ENCODE assay signal across 9 cellular contexts in genomic region chr5:76521240-76521758, GRCh38.
DNase-seq lines count a peak whose midpoint lies in the region; ATAC-seq, FAIRE-seq and TF ChIP-seq lines count a peak whose summit lies in the region.
"Had no signal": no experiment of that assay in that cellular context is flagged by ENCODE, and none has a peak within 500 bp of the region (broad histone marks: within the 10 kb centered on the region; RNA-seq: fewer than 3 reads in every experiment).

No MANE protein-coding gene starts in this region.

- peaks cover 39% of the 10 kb centered on the region for H3K4me1 ChIP-seq in HepG2 (ENCODE audit: insufficient read depth, low read length)
- H3K4me1 ChIP-seq in body of pancreas: peaks cover 17% of the 10 kb centered on the region
- H3K4me1 ChIP-seq: gastrocnemius medialis had no signal

- ATAC-seq in HG02588 (IDR thresholded peaks at IDR 0.05; ENCODE audit: unreplicated experiment) (peak; percentile 83), HepG2 (no peak), GM21737 (IDR thresholded peaks at IDR 0.05; ENCODE audit: unreplicated experiment) (no peak), body of pancreas (no peak)
- ATAC-seq in naive thymus-derived CD8-positive, alpha-beta T cell: no peak

- H3K36me3 Mint-ChIP-seq in T-helper 2 cell treated with Interferon-gamma antibody and Interleukin-4, amounts not matched to agents 5 μg/mL and 100 μg/mL, for 36 hours (ENCODE audit: low read depth): peaks cover 12% of the 10 kb centered on the region
- no peaks in the 10 kb centered on the region for H3K36me3 Mint-ChIP-seq in glutamatergic neuron (ENCODE audit: unreplicated experiment)
- H3K36me3 Mint-ChIP-seq in naive thymus-derived CD8-positive, alpha-beta T cell: peaks cover 14 to 20% (median 15%) of the 10 kb centered on the region in 3 donors

- CTCF ChIA-PET in HepG2 (lab: Yijun Ruan, JAX; ENCODE audit: low intra/inter-chr PET ratio, low total read pairs): no interaction called here

- no TSS peak for BruUV-seq in HepG2 (replicated peaks; lab: Mats Ljungman, UMichigan)

- no peak overlapping the region for H3K9ac ChIP-seq in HepG2 (ENCODE audit: insufficient read depth, low read depth, low read length)

- in situ Hi-C loops in GM13977 (cut with MboI; ENCODE audit: low pct_unique_long_range_greater_than_20kb, low sequenced_read_pairs, unreplicated experiment): no loop called here
- in situ Hi-C loops in HepG2 (cut with HindIII; ENCODE audit: extremely low pct_ligation_motif_present, low pct_unique_long_range_greater_than_20kb): no loop called here

- no peak for FAIRE-seq in HepG2 (lab: Jason Lieb, UNC)

- H2AFZ ChIP-seq in HepG2 (ENCODE audit: low read length): no peak overlapping the region

- DNase-seq in GM13977 (ENCODE audit: low spot score) (peak; percentile 61), HepG2 (ENCODE audit: low spot score) (no peak), glutamatergic neuron (no peak), body of pancreas (no peak)
- DNase-seq in T-helper 2 cell treated with Interferon-gamma antibody and Interleukin-4, amounts not matched to agents 5 μg/mL and 100 μg/mL, for 36 hours (ENCODE audit: low spot score): peak; percentile 16
- DNase-seq in naive thymus-derived CD8-positive, alpha-beta T cell: no peak
- DNase-seq: gastrocnemius medialis had no signal

- H3K27ac Mint-ChIP-seq in T-helper 2 cell treated with Interferon-gamma antibody and Interleukin-4, amounts not matched to agents 5 μg/mL and 100 μg/mL, for 36 hours: peak overlapping the region; percentile 75
- no peak overlapping the region for H3K27ac Mint-ChIP-seq in glutamatergic neuron (ENCODE audit: unreplicated experiment)
- peak overlapping the region in 4 of 10 donors; percentile 7 to 84 (median 56) for H3K27ac Mint-ChIP-seq in naive thymus-derived CD8-positive, alpha-beta T cell

- H3K9me3 Mint-ChIP-seq in T-helper 2 cell treated with Interferon-gamma antibody and Interleukin-4, amounts not matched to agents 5 μg/mL and 100 μg/mL, for 36 hours: peaks cover 3% of the 10 kb centered on the region
- peaks cover 7% of the 10 kb centered on the region for H3K9me3 Mint-ChIP-seq in glutamatergic neuron (ENCODE audit: unreplicated experiment)
- H3K9me3 Mint-ChIP-seq in naive thymus-derived CD8-positive, alpha-beta T cell: peaks cover 0 to 4% (median 0%) of the 10 kb centered on the region in 9 donors

- H3K79me2 ChIP-seq in HepG2 (ENCODE audit: insufficient read depth, low read length): peaks cover 44% of the 10 kb centered on the region

- peak overlapping the region; percentile 71 for H3K4me2 ChIP-seq in HepG2 (ENCODE audit: low read depth, low read length)

- peak overlapping the region; percentile 70 for H3K4me3 Mint-ChIP-seq in T-helper 2 cell treated with Interferon-gamma antibody and Interleukin-4, amounts not matched to agents 5 μg/mL and 100 μg/mL, for 36 hours
- no peak overlapping the region for H3K4me3 Mint-ChIP-seq in glutamatergic neuron (ENCODE audit: unreplicated experiment)
- peak overlapping the region in 1 of 10 donors; percentile 15 for H3K4me3 Mint-ChIP-seq in naive thymus-derived CD8-positive, alpha-beta T cell

- H4K20me1 ChIP-seq in HepG2 (ENCODE audit: insufficient read depth, low read length): no peaks in the 10 kb centered on the region

- no peak for TF ChIP-seq RAD21 in HepG2 (CRISPR knock-in tag; IDR thresholded peaks at IDR 0.05)

- H3K4me3 ChIP-seq in HepG2 (replicated peaks in 1 of 3; ENCODE audit: insufficient read depth in 1 of 3, low read depth in 2 of 3, low read length in 3 of 3) (0 out of 6 replicates have a peak overlapping the region, but pooled peaks of 1 of the 3 experiments have one; percentile 1), body of pancreas (no peak overlapping the region)
- H3K4me3 ChIP-seq: gastrocnemius medialis had no signal

- TF ChIP-seq POLR2A in HepG2 (IDR thresholded peaks at IDR 0.05; ENCODE audit: insufficient read depth in 1 of 2, low read depth in 2 of 2, low read length in 2 of 2) (no peak), body of pancreas (IDR thresholded peaks at IDR 0.05) (no peak)

- no peaks in the 10 kb centered on the region for H3K27me3 ChIP-seq in HepG2 (ENCODE audit: control insufficient read depth in 1 of 2, insufficient read depth in 2 of 2, low read length in 2 of 2)
- no peaks in the 10 kb centered on the region for H3K27me3 ChIP-seq in body of pancreas
- H3K27me3 ChIP-seq: gastrocnemius medialis had no signal

- H3K9me3 ChIP-seq in HepG2 (ENCODE audit: low read length): no peaks in the 10 kb centered on the region
- H3K9me3 ChIP-seq in body of pancreas: no peaks in the 10 kb centered on the region
- H3K9me3 ChIP-seq: gastrocnemius medialis had no signal

- TF ChIP-seq CTCF in GM13977 (IDR thresholded peaks at IDR 0.05; ENCODE audit: extremely low read depth, insufficient read depth, missing control alignments) (no peak), HepG2 (CRISPR knock-in tag; IDR thresholded peaks at IDR 0.05) (no peak), glutamatergic neuron (IDR thresholded peaks at IDR 0.05; ENCODE audit: partially characterized antibody, unreplicated experiment) (no peak), body of pancreas (IDR thresholded peaks at IDR 0.05) (no peak)

- TF ChIP-seq EP300 in HepG2 (IDR thresholded peaks at IDR 0.05; ENCODE audit: low read depth in 2 of 2, low read length in 2 of 2) (no peak), HepG2 (CRISPR knock-in tag; IDR thresholded peaks at IDR 0.05; ENCODE audit: borderline replicate concordance) (no peak)

- H3K36me3 ChIP-seq in HepG2 (replicated peaks in 1 of 2; ENCODE audit: control insufficient read depth in 1 of 2, insufficient read depth in 2 of 2, low read length in 2 of 2): no peaks in the 10 kb centered on the region
- H3K36me3 ChIP-seq in body of pancreas (replicated peaks in 1 of 2; ENCODE audit: insufficient read depth in 1 of 2, low read depth in 2 of 2): no peaks in the 10 kb centered on the region
- H3K36me3 ChIP-seq: gastrocnemius medialis had no signal

- H3K4me1 Mint-ChIP-seq in T-helper 2 cell treated with Interferon-gamma antibody and Interleukin-4, amounts not matched to agents 5 μg/mL and 100 μg/mL, for 36 hours (ENCODE audit: low read depth): peaks cover 32% of the 10 kb centered on the region
- peaks cover 9% of the 10 kb centered on the region for H3K4me1 Mint-ChIP-seq in glutamatergic neuron (ENCODE audit: low read depth, unreplicated experiment)
- peaks cover 15 to 66% (median 55%) of the 10 kb centered on the region in 4 donors for H3K4me1 Mint-ChIP-seq in naive thymus-derived CD8-positive, alpha-beta T cell

- POLR2A ChIA-PET in HepG2 (lab: Yijun Ruan, JAX): no interaction called here
- POLR2A ChIA-PET in naive thymus-derived CD8-positive, alpha-beta T cell (lab: Charles Lee): no interaction called here

- H3K27ac ChIP-seq in HepG2 (ENCODE audit: extremely low read length, insufficient read depth, low read length) (peak overlapping the region; percentile 59), body of pancreas (no peak overlapping the region)
- H3K27ac ChIP-seq: gastrocnemius medialis had no signal

- intact Hi-C loops in HepG2 (cut with micrococcal nuclease; ENCODE audit: unreplicated experiment) (loop anchor here (5.0 kb wide), 1 partner anchor 49 kb away; no protein-coding TSS in a partner anchor), body of pancreas (cut with DNase I) (no loop called here)

- no peaks in the 10 kb centered on the region for H3K27me3 Mint-ChIP-seq in T-helper 2 cell treated with Interferon-gamma antibody and Interleukin-4, amounts not matched to agents 5 μg/mL and 100 μg/mL, for 36 hours (ENCODE audit: low read depth)
- no peaks in the 10 kb centered on the region for H3K27me3 Mint-ChIP-seq in glutamatergic neuron (ENCODE audit: unreplicated experiment)
- no peaks in the 10 kb centered on the region for H3K27me3 Mint-ChIP-seq in naive thymus-derived CD8-positive, alpha-beta T cell

- whole genome bisulfite sequencing in HepG2 (ENCODE audit: low lambda C conversion rate): 62% methylated on average over 6 of the region's 6 CpGs
- WGBS in body of pancreas, 2 donors: 67 to 68% methylated on average over 6 of the region's 6 CpGs

TF ChIP-seq in HepG2, 621 proteins besides CTCF, POLR2A, EP300 and RAD21:
- TF ChIP-seq CREB1 (IDR thresholded peaks at IDR 0.05) (0 out of 2 replicates have a peak, but pooled peaks have one; percentile 6), CREB1 (CRISPR knock-in tag; IDR thresholded peaks at IDR 0.05) (no peak), FOXJ3 (CRISPR knock-in tag; IDR thresholded peaks at IDR 0.05; ENCODE audit: borderline replicate concordance) (no peak)

Comparison
In these comparisons a context has a peak if more than half of its experiments do, and no peak if none do; other contexts are left out.
1. DNase-seq: peak in GM13977 (single experiment) and T-helper 2 cell treated with Interferon-gamma antibody and Interleukin-4, amounts not matched to agents 5 μg/mL and 100 μg/mL, for 36 hours (single experiment); none in HepG2 (single experiment), glutamatergic neuron (single experiment), body of pancreas (0 of 4) and naive thymus-derived CD8-positive, alpha-beta T cell (0 of 10).